ENCODE assay signal across 14 cellular contexts in genomic region chr6:144657691-144658090, GRCh38.
DNase-seq lines count a peak whose midpoint lies in the region; ATAC-seq, FAIRE-seq and TF ChIP-seq lines count a peak whose summit lies in the region.
"Had no signal": no experiment of that assay in that cellular context is flagged by ENCODE, and none has a peak within 500 bp of the region (broad histone marks: within the 10 kb centered on the region; RNA-seq: fewer than 3 reads in every experiment).

No MANE protein-coding gene starts in this region.

- peaks cover 86% of the 10 kb centered on the region for H3K79me2 ChIP-seq in DND-41 (ENCODE audit: insufficient read depth, low read length)

- H3K4me3 ChIP-seq in DND-41 (ENCODE audit: low read depth in 1 of 2, low read length in 2 of 2) (no peak overlapping the region), aorta (ENCODE audit: low read length in 2 of 2) (no peak overlapping the region), upper lobe of right lung (no peak overlapping the region)
- H3K4me3 ChIP-seq: left ventricle myocardium inferior had no signal

- H3K4me2 ChIP-seq in DND-41 (ENCODE audit: insufficient read depth, low read length): no peak overlapping the region

- no peaks in the 10 kb centered on the region for H3K27me3 Mint-ChIP-seq in T-cell
- H3K27me3 Mint-ChIP-seq: dendritic cell treated with granulocyte-macrophage colony-stimulating factor and Interleukin-4, amounts not matched to agents 40 ng/mL and 50 ng/mL, for 4 days had no signal

- intact Hi-C loops in aorta (cut with DNase I): no loop called here
- intact Hi-C loops in upper lobe of right lung (cut with DNase I): no loop called here

- peak overlapping the region; percentile 61 to 66 for H3K27ac Mint-ChIP-seq in T-cell
- H3K27ac Mint-ChIP-seq: dendritic cell treated with granulocyte-macrophage colony-stimulating factor and Interleukin-4, amounts not matched to agents 40 ng/mL and 50 ng/mL, for 4 days had no signal

- H3K9me3 ChIP-seq in DND-41 (ENCODE audit: insufficient read depth, low read length, severe bottlenecking) (no peaks in the 10 kb centered on the region), aorta (ENCODE audit: control insufficient read depth, low read length) (no peaks in the 10 kb centered on the region), upper lobe of right lung (no peaks in the 10 kb centered on the region)
- H3K9me3 ChIP-seq: left ventricle myocardium inferior had no signal

- CTCF ChIA-PET in T-cell (lab: Charles Lee): interaction anchor here in 1 of 2 donors (0.7 kb wide), 1 partner anchor 158 kb away, joined by 9 read pairs; no protein-coding TSS in a partner anchor

- 0 out of 2 replicates have a peak overlapping the region, but pooled peaks have one; percentile 38 for H3K27ac ChIP-seq in DND-41 (ENCODE audit: low read length)
- no peak overlapping the region for H3K27ac ChIP-seq in aorta (ENCODE audit: low read depth in 1 of 2, low read length in 2 of 2)
- H3K27ac ChIP-seq in upper lobe of right lung: no peak overlapping the region
- H3K27ac ChIP-seq: left ventricle myocardium inferior had no signal

- no peak overlapping the region for H3K4me3 Mint-ChIP-seq in T-cell
- H3K4me3 Mint-ChIP-seq: dendritic cell treated with granulocyte-macrophage colony-stimulating factor and Interleukin-4, amounts not matched to agents 40 ng/mL and 50 ng/mL, for 4 days had no signal

- H2AFZ ChIP-seq in DND-41 (ENCODE audit: low read depth, low read length): no peak overlapping the region

- peaks cover 74 to 81% (median 76%) of the 10 kb centered on the region in 3 donors for H3K4me1 Mint-ChIP-seq in T-cell

- ATAC-seq in DND-41 (ENCODE audit: insufficient read depth, low read depth): no peak
- ATAC-seq in T-cell (replicated peaks in 1 of 4): no peak
- no peak for ATAC-seq in aorta (ENCODE audit: low FRiP score)
- ATAC-seq in upper lobe of right lung: no peak

- H3K36me3 Mint-ChIP-seq in T-cell: peaks cover 23% of the 10 kb centered on the region

- H3K36me3 ChIP-seq in DND-41 (ENCODE audit: insufficient read depth, low read length) (peaks cover 8% of the 10 kb centered on the region; the same call in 1 of the 2 replicates), aorta (ENCODE audit: control insufficient read depth in 1 of 2, insufficient read depth in 2 of 2, low read length in 1 of 2) (no peaks in the 10 kb centered on the region), upper lobe of right lung (no peaks in the 10 kb centered on the region)
- H3K36me3 ChIP-seq: left ventricle myocardium inferior had no signal

- peaks cover 5% of the 10 kb centered on the region; the same call in 1 of the 2 replicates for H4K20me1 ChIP-seq in DND-41 (ENCODE audit: insufficient read depth, low read length)

- H3K9ac ChIP-seq in DND-41 (ENCODE audit: low read depth, low read length): no peak overlapping the region

- H3K4me1 ChIP-seq in DND-41 (ENCODE audit: insufficient read depth, low read length) (peaks cover 36% of the 10 kb centered on the region), aorta (ENCODE audit: control insufficient read depth in 1 of 2, insufficient read depth in 2 of 2, low read length in 2 of 2) (no peaks in the 10 kb centered on the region), upper lobe of right lung (peaks cover 29% of the 10 kb centered on the region)

- POLR2A ChIA-PET in T-cell (lab: Charles Lee): no interaction called here

- FAIRE-seq in D721Med (lab: Jason Lieb, UNC): no peak

- no peak for DNase-seq in DND-41
- DNase-seq in M059J (ENCODE audit: low read depth): peak; percentile 78
- DNase-seq in T-cell: no peak
- peak; percentile 42 for DNase-seq in iris pigment epithelial cell (ENCODE audit: low read depth)
- no peak for DNase-seq in D721Med (ENCODE audit: insufficient read length, low spot score)
- DNase-seq in aorta: no peak
- no peak for DNase-seq in upper lobe of right lung
- no peak for DNase-seq in DMS79 (lab: John Stamatoyannopoulos, UW)
- DNase-seq: activated CD4-positive, CD25-positive, alpha-beta regulatory T cell treated with anti-CD3 and anti-CD28 coated beads, Interleukin-2, amount 50 U/mL, for 72 hours; foreskin melanocyte; left ventricle myocardium inferior; NCI-H2029; stimulated activated naive CD4-positive, alpha-beta T cell had no signal

- no peak for TF ChIP-seq CTCF in DND-41 (IDR thresholded peaks at IDR 0.05; ENCODE audit: borderline replicate concordance, extremely low read depth, low read length, poor library complexity, severe bottlenecking)
- no peak for TF ChIP-seq CTCF in D721Med (IDR thresholded peaks at IDR 0.05; ENCODE audit: insufficient read depth, missing control alignments)
- TF ChIP-seq CTCF in upper lobe of right lung (IDR thresholded peaks at IDR 0.05): no peak

- 93 to 96% methylated on average over 2 of the region's 2 CpGs for WGBS in aorta, 2 donors

- no peaks in the 10 kb centered on the region for H3K9me3 Mint-ChIP-seq in T-cell
- H3K9me3 Mint-ChIP-seq: dendritic cell treated with granulocyte-macrophage colony-stimulating factor and Interleukin-4, amounts not matched to agents 40 ng/mL and 50 ng/mL, for 4 days had no signal

- H3K27me3 ChIP-seq in DND-41 (ENCODE audit: insufficient read depth, low read length, poor library complexity) (no peaks in the 10 kb centered on the region), aorta (ENCODE audit: control insufficient read depth in 1 of 2, insufficient read depth in 2 of 2, low read length in 1 of 2) (no peaks in the 10 kb centered on the region), upper lobe of right lung (no peaks in the 10 kb centered on the region)

Comparison
In these comparisons a context has a peak if more than half of its experiments do, and no peak if none do; other contexts are left out.
1. DNase-seq: peak in M059J (single experiment) and iris pigment epithelial cell (single experiment); none in DND-41 (single experiment), T-cell (0 of 34), D721Med (single experiment), aorta (0 of 2), upper lobe of right lung (single experiment) and DMS79 (single experiment).